ENCODE assay signal across 13 cellular contexts in the genomic region with DNA sequence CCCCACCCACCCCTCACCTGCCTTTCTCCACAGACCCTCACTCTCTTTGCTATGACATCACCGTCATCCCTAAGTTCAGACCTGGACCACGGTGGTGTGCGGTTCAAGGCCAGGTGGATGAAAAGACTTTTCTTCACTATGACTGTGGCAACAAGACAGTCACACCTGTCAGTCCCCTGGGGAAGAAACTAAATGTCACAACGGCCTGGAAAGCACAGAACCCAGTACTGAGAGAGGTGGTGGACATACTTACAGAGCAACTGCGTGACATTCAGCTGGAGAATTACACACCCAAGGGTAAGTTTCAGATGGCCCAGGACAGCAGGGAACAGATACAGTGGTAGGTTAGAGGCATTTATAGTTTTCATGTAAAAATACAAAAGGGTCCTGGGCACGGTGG. TPM values are rescaled to one million over a fixed set of nuclear protein-coding genes. Genes with fewer than 3 reads are reported as not detected.
"Had no signal": no experiment of that assay in that cellular context is flagged by ENCODE, and none has a peak within 500 bp of the region (broad histone marks: within the 10 kb centered on the region; RNA-seq: fewer than 3 reads in every experiment).

No MANE protein-coding gene starts in this region.

RNA-seq across cellular contexts. Expression of a gene that starts 3.5 kb away (rescaled TPM):
- total RNA-seq: activated T-helper 17 cell treated with anti-CD3 and anti-CD28 coated beads, Interleukin-2, amount 50 U/mL, for 72 hours; ascending aorta; cardiac muscle cell had no signal
- polyA plus RNA-seq: cardiac muscle cell had no signal

RNA-seq across cellular contexts. Expression of a gene that starts 18.5 kb away (rescaled TPM):
- total RNA-seq: cardiac muscle cell had no signal
- polyA plus RNA-seq: cardiac muscle cell had no signal

RNA-seq across cellular contexts. Expression of a gene that starts 22.4 kb away (rescaled TPM):
- total RNA-seq: activated B cell treated with CpG ODN at 0.5 μM for 24 hours; activated CD4-positive, alpha-beta memory T cell treated with anti-CD3 and anti-CD28 coated beads, Interleukin-2, amount 10 ng/mL, durations not matched to agents 7 days and 5 days; activated CD4-positive, alpha-beta T cell treated with anti-CD3 and anti-CD28 coated beads for 36 hours; activated CD4-positive, alpha-beta T cell treated with anti-CD3 and anti-CD28 coated beads, Interleukin-2, amount 10 ng/mL, durations not matched to agents 7 days and 5 days; activated CD8-positive, alpha-beta memory T cell treated with anti-CD3 and anti-CD28 coated beads for 36 hours; activated CD8-positive, alpha-beta T cell treated with anti-CD3 and anti-CD28 coated beads, Interleukin-2, amount 10 ng/mL, durations not matched to agents 7 days and 5 days; activated naive CD8-positive, alpha-beta T cell treated with anti-CD3 and anti-CD28 coated beads, Interleukin-2, amount 10 ng/mL, durations not matched to agents 7 days and 5 days; activated T-cell treated with anti-CD3 and anti-CD28 coated beads, Interleukin-2, amount 50 U/mL, for 72 hours; activated T-helper 17 cell treated with anti-CD3 and anti-CD28 coated beads, Interleukin-2, amount 50 U/mL, for 72 hours; ascending aorta; cardiac muscle cell; cerebellum had no signal
- polyA plus RNA-seq: cardiac muscle cell had no signal

RNA-seq across cellular contexts. Expression of a gene that starts 47.4 kb away (rescaled TPM):
- total RNA-seq: activated B cell treated with CpG ODN at 0.5 μM for 24 hours; activated CD4-positive, alpha-beta memory T cell treated with anti-CD3 and anti-CD28 coated beads, Interleukin-2, amount 10 ng/mL, durations not matched to agents 7 days and 5 days; activated CD4-positive, alpha-beta T cell treated with anti-CD3 and anti-CD28 coated beads for 36 hours; activated CD4-positive, alpha-beta T cell treated with anti-CD3 and anti-CD28 coated beads, Interleukin-2, amount 10 ng/mL, durations not matched to agents 7 days and 5 days; activated CD8-positive, alpha-beta memory T cell treated with anti-CD3 and anti-CD28 coated beads for 36 hours; activated CD8-positive, alpha-beta T cell treated with anti-CD3 and anti-CD28 coated beads, Interleukin-2, amount 10 ng/mL, durations not matched to agents 7 days and 5 days; activated naive CD8-positive, alpha-beta T cell treated with anti-CD3 and anti-CD28 coated beads, Interleukin-2, amount 10 ng/mL, durations not matched to agents 7 days and 5 days; activated T-cell treated with anti-CD3 and anti-CD28 coated beads, Interleukin-2, amount 50 U/mL, for 72 hours; activated T-helper 1 cell treated with anti-CD3 and anti-CD28 coated beads, Interleukin-12 subunit alpha, Interleukin-12 subunit beta, Interleukin-2, Interleukin-4 antibody, amounts not matched to agents 30 ng/mL and 10 ng/mL and 1 ng/mL, durations not matched to agents 14 hours and 24 hours and 36 hours; ascending aorta; cardiac muscle cell; cerebellum had no signal
- polyA plus RNA-seq: cardiac muscle cell had no signal
